1 cellular context compared by ENCODE assay signal in the genomic region with DNA sequence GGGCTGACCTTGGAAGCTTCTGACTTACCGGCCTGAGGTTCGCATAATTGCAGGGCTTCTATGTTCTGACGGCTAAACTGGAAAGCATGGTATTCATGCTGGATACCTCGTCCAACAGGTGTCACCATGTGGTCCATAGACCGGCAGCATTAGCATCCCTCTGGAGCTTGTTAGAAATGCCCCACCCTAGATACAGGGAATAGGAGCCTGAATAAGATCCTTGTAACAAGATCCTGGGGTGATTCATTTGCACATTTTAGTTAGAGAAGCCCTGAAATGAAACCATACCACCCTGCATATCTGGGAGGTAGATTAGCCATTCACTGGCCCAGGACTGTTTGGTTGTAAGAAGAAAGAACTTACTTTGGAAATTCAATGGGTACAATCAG.
TF ChIP-seq lines count a peak whose summit lies in the region.

No MANE protein-coding gene starts in this region.

TF ChIP-seq in endothelial cell of umbilical vein, 7 proteins besides CTCF, POLR2A, EP300 and RAD21:
- no peak for TF ChIP-seq POLR2AphosphoS5 (IDR thresholded peaks at IDR 0.05; ENCODE audit: insufficient read depth, low read depth, low read length)
- TF ChIP-seq EZH2 (IDR thresholded peaks at IDR 0.05; ENCODE audit: borderline replicate concordance, low read depth, low read length, severe bottlenecking), result no peak
- TF ChIP-seq FOS (IDR thresholded peaks at IDR 0.05; ENCODE audit: borderline replicate concordance, insufficient read depth, low read length), result no peak
- TF ChIP-seq MYC (IDR thresholded peaks at IDR 0.05; ENCODE audit: low read depth, low read length), result no peak
- no peak for TF ChIP-seq JUN (IDR thresholded peaks at IDR 0.05; ENCODE audit: borderline replicate concordance, insufficient read depth, insufficient read length, low read depth)
- TF ChIP-seq, protein P1, sequence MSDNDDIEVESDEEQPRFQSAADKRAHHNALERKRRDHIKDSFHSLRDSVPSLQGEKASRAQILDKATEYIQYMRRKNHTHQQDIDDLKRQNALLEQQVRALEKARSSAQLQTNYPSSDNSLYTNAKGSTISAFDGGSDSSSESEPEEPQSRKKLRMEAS (IDR thresholded peaks at IDR 0.05; ENCODE audit: insufficient read depth, insufficient read length), result no peak
- no peak for TF ChIP-seq GATA2 (IDR thresholded peaks at IDR 0.05; ENCODE audit: insufficient read depth, insufficient read length, low read depth, low read length)
